Comparison of ENCODE assay signal across 7 cellular contexts in the genomic region with DNA sequence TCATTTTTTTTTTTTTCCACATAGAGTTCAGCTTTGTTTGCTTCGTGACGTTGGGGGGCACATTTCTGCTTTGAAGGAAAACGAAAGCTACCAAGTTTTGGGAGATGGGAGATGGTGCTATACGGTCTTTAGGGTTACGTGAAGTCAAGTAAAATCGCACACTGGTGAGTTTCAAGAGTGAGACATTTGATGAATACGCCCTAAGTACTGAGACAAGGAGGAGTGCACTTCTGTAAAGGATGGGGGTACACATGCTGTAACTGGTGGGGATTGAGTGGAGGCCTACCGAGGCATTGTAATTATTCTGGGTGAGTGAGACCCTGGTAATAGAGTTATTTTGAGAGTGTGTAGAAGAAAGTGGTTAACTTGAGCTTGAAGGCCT. TPM values are rescaled to one million over a fixed set of nuclear protein-coding genes. Genes with fewer than 3 reads are reported as not detected.
DNase-seq lines count a peak whose midpoint lies in the region; ATAC-seq and TF ChIP-seq lines count a peak whose summit lies in the region.

No MANE protein-coding gene starts in this region.

- peaks cover 20 to 27% of the 10 kb centered on the region in 2 experiments for H3K4me1 ChIP-seq in neutrophil (ENCODE audit: control insufficient read depth in 1 of 2, insufficient read depth in 1 of 2, low read depth in 1 of 2, low read length in 1 of 2)

- H3K36me3 ChIP-seq in H7 (replicated peaks; ENCODE audit: control insufficient read depth, insufficient read depth, low read length) (no peaks in the 10 kb centered on the region), neutrophil (no peaks in the 10 kb centered on the region)

- no peaks in the 10 kb centered on the region for H3K27me3 ChIP-seq in H7 (ENCODE audit: control insufficient read depth, insufficient read depth, low read length)
- no peaks in the 10 kb centered on the region for H3K27me3 ChIP-seq in neutrophil

- DNase-seq in H7 (no peak), fibroblast of mammary gland (ENCODE audit: low read depth) (peak; percentile 32), NCI-H2107 treated with DMSO at 0.1 percent for 48 hours (lab: John Stamatoyannopoulos, UW; ENCODE audit: unreplicated experiment) (no peak)

- TF ChIP-seq CTCF in fibroblast of mammary gland (conservative IDR thresholded peaks at IDR 0.05; ENCODE audit: control insufficient read depth, insufficient read depth, low read depth, low read length) = no peak
- TF ChIP-seq CTCF in neutrophil (IDR thresholded peaks at IDR 0.05) = no peak

- H3K27ac ChIP-seq in neutrophil = peak overlapping the region; percentile 87

- peak overlapping the region; percentile 43 for H3K4me3 ChIP-seq in H7 (ENCODE audit: insufficient read depth, low read depth, low read length)
- peak overlapping the region; percentile 71 for H3K4me3 ChIP-seq in fibroblast of mammary gland (ENCODE audit: control insufficient read depth, low read depth, low read length)
- H3K4me3 ChIP-seq in neutrophil (ENCODE audit: low read depth in 1 of 2, low read length in 1 of 2) = peak overlapping the region; percentile 65 to 72

- ATAC-seq in SK-N-SH treated with all-trans-retinoic acid at 6 μM for 48 hours (peak; percentile 52), HG02610 (IDR thresholded peaks at IDR 0.05; ENCODE audit: unreplicated experiment) (no peak), GM18858 (IDR thresholded peaks at IDR 0.05; ENCODE audit: unreplicated experiment) (no peak)

- no peaks in the 10 kb centered on the region for H3K9me3 ChIP-seq in neutrophil

TF ChIP-seq in SK-N-SH treated with all-trans-retinoic acid at 6 μM for 48 hours, 23 proteins besides CTCF, POLR2A, EP300 and RAD21:
- TF ChIP-seq GLIS3 (CRISPR knock-in tag; IDR thresholded peaks at IDR 0.05) (no peak), ZNF8 (CRISPR knock-in tag; IDR thresholded peaks at IDR 0.05) (no peak), TOX (CRISPR knock-in tag; IDR thresholded peaks at IDR 0.05; ENCODE audit: borderline replicate concordance) (no peak), CSDC2 (CRISPR knock-in tag; IDR thresholded peaks at IDR 0.05) (no peak), ZFP30 (CRISPR knock-in tag; IDR thresholded peaks at IDR 0.05) (no peak), SNAI2 (CRISPR knock-in tag; IDR thresholded peaks at IDR 0.05) (no peak), ZNF565 (CRISPR knock-in tag; conservative IDR thresholded peaks at IDR 0.05; ENCODE audit: low read depth) (no peak)
- TF ChIP-seq, protein P1, sequence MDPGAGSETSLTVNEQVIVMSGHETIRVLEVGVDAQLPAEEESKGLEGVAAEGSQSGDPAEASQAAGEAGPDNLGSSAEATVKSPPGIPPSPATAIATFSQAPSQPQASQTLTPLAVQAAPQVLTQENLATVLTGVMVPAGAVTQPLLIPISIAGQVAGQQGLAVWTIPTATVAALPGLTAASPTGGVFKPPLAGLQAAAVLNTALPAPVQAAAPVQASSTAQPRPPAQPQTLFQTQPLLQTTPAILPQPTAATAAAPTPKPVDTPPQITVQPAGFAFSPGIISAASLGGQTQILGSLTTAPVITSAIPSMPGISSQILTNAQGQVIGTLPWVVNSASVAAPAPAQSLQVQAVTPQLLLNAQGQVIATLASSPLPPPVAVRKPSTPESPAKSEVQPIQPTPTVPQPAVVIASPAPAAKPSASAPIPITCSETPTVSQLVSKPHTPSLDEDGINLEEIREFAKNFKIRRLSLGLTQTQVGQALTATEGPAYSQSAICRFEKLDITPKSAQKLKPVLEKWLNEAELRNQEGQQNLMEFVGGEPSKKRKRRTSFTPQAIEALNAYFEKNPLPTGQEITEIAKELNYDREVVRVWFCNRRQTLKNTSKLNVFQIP (CRISPR knock-in tag; IDR thresholded peaks at IDR 0.05; ENCODE audit: borderline replicate concordance, low read depth) = no peak

RNA-seq across cellular contexts. Expression of a gene that starts 0.5 kb away (rescaled TPM):
- 51.7 and 65.3 TPM in 2 replicates for total RNA-seq in H7 (2014; rRNA removed; shearing (Covaris generic))

RNA-seq across cellular contexts. Expression of a gene that starts 0.7 kb away (rescaled TPM):
- 1.7 and 3.5 TPM in 2 replicates for total RNA-seq in H7 (2014; rRNA removed; shearing (Covaris generic))
